8 cellular contexts compared by ENCODE assay signal in the genomic region with DNA sequence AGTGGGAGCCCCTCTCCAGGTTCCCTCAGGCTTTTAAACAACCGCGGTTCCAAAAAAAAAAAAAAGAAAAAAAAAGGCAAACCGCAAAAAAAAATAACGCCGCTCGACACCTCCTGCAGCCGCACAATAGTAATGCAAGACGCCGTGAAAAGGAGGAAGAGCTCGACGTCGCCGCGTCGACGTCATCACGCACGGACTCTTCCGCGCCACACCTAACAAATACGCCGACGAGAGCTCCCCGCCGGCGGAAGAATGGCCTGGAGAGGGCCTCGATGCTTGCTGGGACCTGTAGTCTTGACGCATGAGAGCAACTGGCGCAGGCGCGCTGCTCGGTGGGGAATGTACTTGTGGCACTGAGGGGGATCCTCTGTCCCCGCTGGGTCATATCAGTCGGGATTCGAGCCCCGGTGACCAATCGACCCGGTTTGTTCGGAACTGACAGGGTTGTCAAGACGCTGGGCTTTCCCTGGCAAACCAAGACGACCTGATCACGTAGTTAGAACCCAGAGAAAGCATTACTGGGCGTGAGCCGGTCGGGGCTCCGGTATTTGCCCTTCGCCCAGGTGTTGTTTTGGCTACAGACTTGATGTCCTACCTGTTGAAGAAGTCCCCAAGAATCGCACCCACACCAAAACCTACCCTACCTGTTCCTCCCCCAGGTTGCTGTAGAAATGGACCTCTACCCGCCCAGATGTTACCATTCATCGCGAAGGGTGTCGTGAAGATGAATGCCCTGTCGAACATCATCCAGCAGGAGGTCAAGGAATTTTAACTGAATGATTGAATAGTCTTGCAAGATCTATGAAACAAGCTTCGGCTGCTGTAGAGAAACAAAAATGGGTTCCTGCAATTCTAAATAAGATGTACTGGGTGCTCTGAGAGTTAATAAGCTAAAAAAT. TPM values are rescaled to one million over a fixed set of nuclear protein-coding genes. Genes with fewer than 3 reads are reported as not detected.
DNase-seq lines count a peak whose midpoint lies in the region; ATAC-seq and TF ChIP-seq lines count a peak whose summit lies in the region.

Gene CBR4 (minus strand): TSS at position 131 of the 899 bp plus-strand sequence. CDS start 166 bp downstream, outside the sequence.

- BruUV-seq in IMR-90 (replicated peaks; lab: Mats Ljungman, UMichigan): no TSS peak

- H3K9me1 ChIP-seq in IMR-90 (ENCODE audit: insufficient read depth, low read length): peaks cover 3% of the 10 kb centered on the region; the same call in 1 of the 2 replicates

- H3K36me3 ChIP-seq in IMR-90 (ENCODE audit: control insufficient read depth, insufficient read depth, low read length) (no peaks in the 10 kb centered on the region), mucosa of descending colon (ENCODE audit: low read depth) (no peaks in the 10 kb centered on the region)

- peak within 1 kb of the TSS; percentile 95 for H3K23ac ChIP-seq in IMR-90 (ENCODE audit: low read depth, low read length)

- H3K4me3 ChIP-seq in IMR-90 (ENCODE audit: insufficient read depth, low read depth, low read length) (peak within 1 kb of the TSS; percentile 78), epithelial cell of esophagus (ENCODE audit: low read length) (peak within 1 kb of the TSS; percentile 81), mucosa of descending colon (peak within 1 kb of the TSS; percentile 44)

- peak; percentile 28 for TF ChIP-seq RAD21 in IMR-90 (IDR thresholded peaks at IDR 0.05; ENCODE audit: low read length)

- peak within 1 kb of the TSS; percentile 87 for H3K27ac ChIP-seq in IMR-90 (ENCODE audit: insufficient read depth, low read length)

- ATAC-seq in GM21526 (IDR thresholded peaks at IDR 0.05; ENCODE audit: low FRiP score, unreplicated experiment) (peak; percentile 98), IMR-90 (ENCODE audit: low read depth) (peak; percentile 98), mucosa of descending colon (peak; percentile 98)

- H2AFZ ChIP-seq in IMR-90 (replicated peaks; ENCODE audit: low read length, poor library complexity): peak within 1 kb of the TSS; percentile 99

- peak within 1 kb of the TSS; percentile 88 for H4K5ac ChIP-seq in IMR-90 (ENCODE audit: low read depth, low read length)

- peak within 1 kb of the TSS; percentile 95 for H3K4ac ChIP-seq in IMR-90 (ENCODE audit: low read depth, low read length)

- peak within 1 kb of the TSS; percentile 58 for H2BK120ac ChIP-seq in IMR-90 (ENCODE audit: low read depth, low read length)

- CTCF ChIA-PET in IMR-90 (lab: Yijun Ruan, JAX): interaction anchor here (0.6 to 1.7 kb wide), 20 partner anchors 13 to 927 kb away, joined by 3 to 12 read pairs (median 4); no protein-coding TSS in a partner anchor

- H3K79me1 ChIP-seq in IMR-90 (ENCODE audit: low read depth in 1 of 2, low read length in 2 of 2): peaks cover 2 to 20% of the 10 kb centered on the region in 2 experiments; a peak in 2 of 4 replicates

- H4K8ac ChIP-seq in IMR-90 (ENCODE audit: low read depth in 2 of 2, low read length in 2 of 2): peak within 1 kb of the TSS; percentile 85 to 96

- H2BK15ac ChIP-seq in IMR-90 (ENCODE audit: low read depth, low read length): peak within 1 kb of the TSS; percentile 43; the same call in 1 of the 3 replicates

- peak within 1 kb of the TSS; percentile 85 for H2BK5ac ChIP-seq in IMR-90 (ENCODE audit: low read depth, low read length, poor library complexity, severe bottlenecking)

- peak; percentile 40 for TF ChIP-seq CTCF in IMR-90 (conservative IDR thresholded peaks at IDR 0.05; ENCODE audit: low read depth, low read length)
- peak; percentile 43 for TF ChIP-seq CTCF in epithelial cell of esophagus (IDR thresholded peaks at IDR 0.05; ENCODE audit: insufficient read depth, low read depth, low read length, missing control alignments)
- peak; percentile 26 for TF ChIP-seq CTCF in mucosa of descending colon (IDR thresholded peaks at IDR 0.05)

- no peaks in the 10 kb centered on the region for H3K27me3 ChIP-seq in IMR-90 (ENCODE audit: control insufficient read depth, insufficient read depth, low read length)

- 3% methylated on average over 12 of the region's 54 CpGs; no CpG with 5 or more reads in 1 of the 2 experiments for WGBS in IMR-90 (ENCODE audit: extremely low coverage in 2 of 2, insufficient read length in 1 of 2), 2 experiments

- H3K4me2 ChIP-seq in IMR-90 (ENCODE audit: low read depth, low read length): peak within 1 kb of the TSS; percentile 97

- H3K4me1 ChIP-seq in IMR-90 (ENCODE audit: control insufficient read depth, insufficient read depth, low read length): peaks cover 4% of the 10 kb centered on the region
- H3K4me1 ChIP-seq in mucosa of descending colon (ENCODE audit: low read depth): peaks cover 16% of the 10 kb centered on the region

- peak within 1 kb of the TSS; percentile 98 for H3K14ac ChIP-seq in IMR-90 (replicated peaks; ENCODE audit: low read depth, low read length)

- H3K9me3 ChIP-seq in IMR-90 (ENCODE audit: control insufficient read depth, insufficient read depth, low read length) (no peaks in the 10 kb centered on the region), mucosa of descending colon (no peaks in the 10 kb centered on the region)

- in situ Hi-C loops in IMR-90 (cut with MboI; ENCODE audit: low sequenced_read_pairs): loop anchor here (5.0 to 10.0 kb wide), 2 partner anchors 254 to 477 kb away; no protein-coding TSS in a partner anchor

- H2AK9ac ChIP-seq in IMR-90 (replicated peaks; ENCODE audit: low read depth, low read length, poor library complexity): peak within 1 kb of the TSS; percentile 92

- peak; percentile 86 for TF ChIP-seq POLR2A in IMR-90 (IDR thresholded peaks at IDR 0.05; ENCODE audit: low read depth, low read length)

- POLR2A ChIA-PET in IMR-90 (lab: Charles Lee; ENCODE audit: unreplicated experiment): interaction anchor here (0.7 to 1.3 kb wide), 11 partner anchors 10 to 733 kb away, joined by 3 to 11 read pairs (median 5); no protein-coding TSS in a partner anchor

- peak within 1 kb of the TSS; percentile 92 for H3K9ac ChIP-seq in IMR-90 (ENCODE audit: low read depth, low read length)

- H3K56ac ChIP-seq in IMR-90 (ENCODE audit: extremely low read depth, insufficient read depth, low read length): peak within 1 kb of the TSS; percentile 94

- peak within 1 kb of the TSS; percentile 31; the same call in 1 of the 2 replicates for H2BK20ac ChIP-seq in IMR-90 (ENCODE audit: low read depth, low read length)

- peak within 1 kb of the TSS; percentile 81 for H3K18ac ChIP-seq in IMR-90 (ENCODE audit: low read depth, low read length)

- intact Hi-C loops in IMR-90 (cut with micrococcal nuclease) (loop anchor here (5.0 kb wide), 1 partner anchor 107 kb away; no protein-coding TSS in a partner anchor), mucosa of descending colon (cut with DNase I, micrococcal nuclease) (no loop called here)

- dilution Hi-C loops in IMR-90 (cut with HindIII; ENCODE audit: low sequenced_read_pairs, unreplicated experiment): no loop called here

- peak within 1 kb of the TSS; percentile 60 for H2AK5ac ChIP-seq in IMR-90 (ENCODE audit: low read depth, low read length)

- H4K91ac ChIP-seq in IMR-90 (ENCODE audit: insufficient read depth, low read depth, low read length): peak within 1 kb of the TSS; percentile 87

- DNase-seq in DMS 273 treated with DMSO at 0.1 percent for 48 hours (lab: John Stamatoyannopoulos, UW) (peak; percentile 91), IMR-90 (peak; percentile 99), OCI-M1 (lab: John Stamatoyannopoulos, UW) (peak; percentile 99), activated T-cell treated with anti-CD3 and anti-CD28 coated beads for 4 hours (peak; percentile 90), epithelial cell of esophagus (ENCODE audit: low read depth) (peak; percentile 99), mucosa of descending colon (peak; percentile 97 to 99 (median 97))
- peak; percentile 86 to 94 for DNase-seq in stimulated activated CD8-positive, alpha-beta memory T cell treated with anti-CD3 and anti-CD28 coated beads, Interleukin-4, amount 100 ng/mL, for 4 hours (ENCODE audit: low read depth in 2 of 2, low spot score in 1 of 2)

- H4K20me1 ChIP-seq in IMR-90 (ENCODE audit: insufficient read depth, low read length): no peaks in the 10 kb centered on the region

TF ChIP-seq in IMR-90, 13 proteins besides CTCF, POLR2A, EP300 and RAD21 (continues in another document):
- no peak for TF ChIP-seq MAFK (IDR thresholded peaks at IDR 0.05; ENCODE audit: low read depth, low read length)
- TF ChIP-seq, protein P1, sequence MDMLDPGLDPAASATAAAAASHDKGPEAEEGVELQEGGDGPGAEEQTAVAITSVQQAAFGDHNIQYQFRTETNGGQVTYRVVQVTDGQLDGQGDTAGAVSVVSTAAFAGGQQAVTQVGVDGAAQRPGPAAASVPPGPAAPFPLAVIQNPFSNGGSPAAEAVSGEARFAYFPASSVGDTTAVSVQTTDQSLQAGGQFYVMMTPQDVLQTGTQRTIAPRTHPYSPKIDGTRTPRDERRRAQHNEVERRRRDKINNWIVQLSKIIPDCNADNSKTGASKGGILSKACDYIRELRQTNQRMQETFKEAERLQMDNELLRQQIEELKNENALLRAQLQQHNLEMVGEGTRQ (IDR thresholded peaks at IDR 0.05; ENCODE audit: low read depth, low read length): no peak
- TF ChIP-seq MAZ (IDR thresholded peaks at IDR 0.05; ENCODE audit: borderline replicate concordance, low read depth, low read length): peak; percentile 73
- TF ChIP-seq CHD1 (IDR thresholded peaks at IDR 0.05; ENCODE audit: low read depth, low read length): no peak
- no peak for TF ChIP-seq ELK1 (IDR thresholded peaks at IDR 0.05; ENCODE audit: borderline replicate concordance, low read depth, low read length)
- no peak for TF ChIP-seq RFX5 (IDR thresholded peaks at IDR 0.05; ENCODE audit: low read depth, low read length)
- TF ChIP-seq NFE2L2 (IDR thresholded peaks at IDR 0.05; ENCODE audit: low read depth, low read length): 0 out of 2 replicates have a peak, but pooled peaks have one; percentile 13
- peak; percentile 4; the same call in 1 of the 2 replicates for TF ChIP-seq SMC3 (IDR thresholded peaks at IDR 0.05; ENCODE audit: low read depth, low read length)
- TF ChIP-seq BHLHE40 (IDR thresholded peaks at IDR 0.05; ENCODE audit: low read depth, low read length): no peak
- 0 out of 2 replicates have a peak, but pooled peaks have one; percentile 16 for TF ChIP-seq FOS (IDR thresholded peaks at IDR 0.05; ENCODE audit: low read depth, low read length)

RNA-seq across cellular contexts. Expression of gene CBR4, which starts in this region (rescaled TPM):
- total RNA-seq in IMR-90 (2012; rRNA removed) (4.5 and 9.2 TPM in 2 replicates), mucosa of descending colon (10 to 100 TPM; 20.9 to 33.6 (median 30.2) TPM)
- 2.1 and 2.7 TPM in 2 replicates for polyA plus RNA-seq in IMR-90 (2012; rRNA removed)
- 0.31 and 0.39 TPM in 2 replicates for polyA plus RNA-seq in IMR-90 (2012; cell fraction: cytosol; rRNA removed)
- polyA plus RNA-seq in IMR-90 (2012; cell fraction: nucleus; rRNA removed; ENCODE audit: low replicate concordance): 0.52 and 5.9 TPM in 2 replicates

Comparison
In these comparisons a context has a peak if more than half of its experiments do, and no peak if none do; other contexts are left out.
1. Peak in every context shown above with its lines: DNase-seq, ATAC-seq, H3K4me3 ChIP-seq and H3K27ac ChIP-seq.